Comparison of ENCODE assay signal across 9 cellular contexts in genomic region chr10:89553064-89553734, GRCh38. TPM values are rescaled to one million over a fixed set of nuclear protein-coding genes. Genes with fewer than 3 reads are reported as not detected.
DNase-seq lines count a peak whose midpoint lies in the region; ATAC-seq, FAIRE-seq and TF ChIP-seq lines count a peak whose summit lies in the region.
"Had no signal": no experiment of that assay in that cellular context is flagged by ENCODE, and none has a peak within 500 bp of the region (broad histone marks: within the 10 kb centered on the region; RNA-seq: fewer than 3 reads in every experiment).

No MANE protein-coding gene starts in this region.

- H3K36me3 ChIP-seq in K562 (ENCODE audit: control insufficient read depth, insufficient read depth, low read length): no peaks in the 10 kb centered on the region
- no peaks in the 10 kb centered on the region for H3K36me3 ChIP-seq in uterus

- H3K4me1 ChIP-seq in K562 (replicated peaks in 1 of 2; ENCODE audit: control insufficient read depth in 2 of 2, insufficient read depth in 2 of 2, low read length in 2 of 2) (no peaks in the 10 kb centered on the region; a peak in 1 of 5 replicates), uterus (no peaks in the 10 kb centered on the region)

- CTCF ChIA-PET in K562 (lab: Yijun Ruan, JAX; ENCODE audit: low intra/inter-chr PET ratio): no interaction called here

- H3K27me3 ChIP-seq in K562 (ENCODE audit: control insufficient read depth in 2 of 2, insufficient read depth in 2 of 2, low read length in 2 of 2): no peaks in the 10 kb centered on the region
- no peaks in the 10 kb centered on the region for H3K27me3 ChIP-seq in uterus

- H3K4me2 ChIP-seq in K562 (ENCODE audit: insufficient read depth, low read length): no peak overlapping the region

- H3K4me3 ChIP-seq in K562 (no peak overlapping the region), uterus (no peak overlapping the region)

- no peak for TF ChIP-seq CTCF in K562 (IDR thresholded peaks at IDR 0.05 in 2 of 3, conservative IDR thresholded peaks at IDR 0.05 in 1 of 3; ENCODE audit: insufficient read depth in 2 of 3, low read depth in 1 of 3, low read length in 3 of 3)
- TF ChIP-seq CTCF in uterus (IDR thresholded peaks at IDR 0.05): no peak

- H3K36me3 Mint-ChIP-seq in activated naive CD8-positive, alpha-beta T cell treated with anti-CD3 and anti-CD28 coated beads for 36 hours: no peaks in the 10 kb centered on the region

- in situ Hi-C loops in K562 (cut with MboI): no loop called here

- FAIRE-seq in K562 (lab: Jason Lieb, UNC): no peak

- peaks cover 4% of the 10 kb centered on the region for H3K27me3 Mint-ChIP-seq in activated naive CD8-positive, alpha-beta T cell treated with anti-CD3 and anti-CD28 coated beads for 36 hours

- H3K9me3 ChIP-seq in K562 (replicated peaks; ENCODE audit: control insufficient read depth, insufficient read depth, low read depth, low read length) (no peaks in the 10 kb centered on the region), uterus (no peaks in the 10 kb centered on the region)

- H3K9me3 Mint-ChIP-seq in activated naive CD8-positive, alpha-beta T cell treated with anti-CD3 and anti-CD28 coated beads for 36 hours: no peaks in the 10 kb centered on the region
- H3K9me3 Mint-ChIP-seq: activated naive CD4-positive, alpha-beta T cell treated with anti-CD3 and anti-CD28 coated beads for 36 hours had no signal

- no peak overlapping the region for H3K4me3 Mint-ChIP-seq in activated naive CD8-positive, alpha-beta T cell treated with anti-CD3 and anti-CD28 coated beads for 36 hours
- H3K4me3 Mint-ChIP-seq: activated naive CD4-positive, alpha-beta T cell treated with anti-CD3 and anti-CD28 coated beads for 36 hours had no signal

- ATAC-seq in K562: no peak

- no peak overlapping the region for H2AFZ ChIP-seq in K562 (ENCODE audit: low read depth, low read length)

- DNase-seq in HK-2 (ENCODE audit: unreplicated experiment) (peak; percentile 20), K562 (ENCODE audit: extremely low read depth in 1 of 4, low spot score in 3 of 4) (no peak), iris pigment epithelial cell (ENCODE audit: low read depth) (peak; percentile 97), uterus (no peak), HuH-7.5 (ENCODE audit: low spot score) (no peak), Ammon's horn (ENCODE audit: low spot score) (no peak)
- DNase-seq in activated naive CD8-positive, alpha-beta T cell treated with anti-CD3 and anti-CD28 coated beads for 36 hours: no peak
- DNase-seq: activated naive CD4-positive, alpha-beta T cell treated with anti-CD3 and anti-CD28 coated beads for 36 hours; NCI-H1048 had no signal

- H3K79me2 ChIP-seq in K562 (ENCODE audit: control insufficient read depth, insufficient read depth, low read length): no peaks in the 10 kb centered on the region

- no peak for TF ChIP-seq EP300 in K562 (IDR thresholded peaks at IDR 0.05; ENCODE audit: low read length)

- intact Hi-C loops in K562 (cut with micrococcal nuclease) (no loop called here), uterus (cut with DNase I; ENCODE audit: low total_unique reads) (no loop called here)

- no TSS peak for BruUV-seq in K562 (replicated peaks; lab: Mats Ljungman, UMichigan)

- TF ChIP-seq RAD21 in K562 (CRISPR knock-in tag; conservative IDR thresholded peaks at IDR 0.05 in 1 of 2, IDR thresholded peaks at IDR 0.05 in 1 of 2): no peak

- H3K27ac Mint-ChIP-seq in activated naive CD8-positive, alpha-beta T cell treated with anti-CD3 and anti-CD28 coated beads for 36 hours: no peak overlapping the region
- H3K27ac Mint-ChIP-seq: activated naive CD4-positive, alpha-beta T cell treated with anti-CD3 and anti-CD28 coated beads for 36 hours had no signal

- TF ChIP-seq POLR2A in K562 (conservative IDR thresholded peaks at IDR 0.05) (no peak), uterus (IDR thresholded peaks at IDR 0.05) (no peak)

- WGBS in K562 (ENCODE audit: insufficient coverage, low coverage, missing lambda C conversion rate): 2% methylated on average over 3 of the region's 5 CpGs

- no peak overlapping the region for H3K9ac ChIP-seq in K562 (ENCODE audit: insufficient read depth in 1 of 2, low read depth in 2 of 2, low read length in 2 of 2)

- POLR2A ChIA-PET in K562 (lab: Yijun Ruan, JAX): no interaction called here

- no peaks in the 10 kb centered on the region for H4K20me1 ChIP-seq in K562 (replicated peaks; ENCODE audit: control insufficient read depth, insufficient read depth, low read length)

- no peaks in the 10 kb centered on the region for H3K4me1 Mint-ChIP-seq in activated naive CD8-positive, alpha-beta T cell treated with anti-CD3 and anti-CD28 coated beads for 36 hours

- H3K9me1 ChIP-seq in K562 (ENCODE audit: control insufficient read depth, insufficient read depth, low read length): no peaks in the 10 kb centered on the region

- H3K27ac ChIP-seq in K562 (ENCODE audit: extremely low read depth, low read depth, low read length) (no peak overlapping the region), uterus (peak overlapping the region; percentile 20 to 45)

TF ChIP-seq in K562, 482 proteins besides CTCF, POLR2A, EP300 and RAD21:
- TF ChIP-seq MEIS2 (IDR thresholded peaks at IDR 0.05; ENCODE audit: partially characterized antibody) (peak; percentile 22), RERE (CRISPR knock-in tag; IDR thresholded peaks at IDR 0.05; ENCODE audit: borderline replicate concordance) (no peak)

RNA-seq across cellular contexts. Expression of gene SLC16A12, which starts 17.8 kb away (rescaled TPM):
- not detected in 2 replicates for total RNA-seq in K562 (2011; cell fraction: chromatin; rRNA removed; ENCODE audit: low replicate concordance)
- total RNA-seq in K562 (2011; cell fraction: nucleolus; rRNA removed): not detected in 2 replicates
- not detected in 2 replicates for total RNA-seq in K562 (2011; cell fraction: nucleoplasm; rRNA removed)
- total RNA-seq in K562 (2014; rRNA removed): not detected in 2 replicates
- total RNA-seq in K562 (2014; rRNA removed; fragmentation: Illumina TruSeq; extraction: Trizol): not detected in 2 replicates
- not detected in 2 replicates for total RNA-seq in K562 (2015; rRNA removed; fragmentation: Illumina TruSeq; extraction: Trizol)
- 0.04 TPM in 1 of 2 replicates, not detected in the other for total RNA-seq in K562 (2021)
- polyA plus RNA-seq in K562 (2011; rRNA removed): not detected in 2 replicates
- not detected in 2 replicates for polyA plus RNA-seq in K562 (2011; cell fraction: cytosol; rRNA removed)
- not detected in 2 replicates for polyA plus RNA-seq in K562 (2011; cell fraction: nucleus; rRNA removed)
- polyA plus RNA-seq in K562 (2012): 0.01 TPM in 1 of 2 replicates, not detected in the other
- not detected in 2 replicates for polyA plus RNA-seq in K562 (2014; fragmentation: Illumina TruSeq; extraction: Trizol)
- not detected for polyA plus RNA-seq in K562 (2014; fragmentation: Nextera tagmentation; extraction: Ambion mirVana)
- not detected in 2 replicates for polyA plus RNA-seq in K562 (2014; rRNA removed)
- not detected in 2 replicates for polyA minus RNA-seq in K562 (2011; rRNA and poly(A)+ RNA removed)
- polyA minus RNA-seq in K562 (2011; cell fraction: cytosol; rRNA and poly(A)+ RNA removed): not detected in 2 replicates
- not detected in 2 replicates for polyA minus RNA-seq in K562 (2011; cell fraction: nucleus; rRNA and poly(A)+ RNA removed)
- total RNA-seq in uterus: 1 to 10 TPM in 1 of 4 donors, under 1 TPM in 3; 0.26 to 7.4 (median 0.51) TPM
- not detected for total RNA-seq in activated naive CD8-positive, alpha-beta T cell treated with anti-CD3 and anti-CD28 coated beads for 36 hours
- total RNA-seq: activated naive CD4-positive, alpha-beta T cell treated with anti-CD3 and anti-CD28 coated beads for 36 hours had no signal

Comparison
In these comparisons a context has a peak if more than half of its experiments do, and no peak if none do; other contexts are left out.
1. DNase-seq: peak in HK-2 (single experiment) and iris pigment epithelial cell (single experiment); none in K562 (0 of 4), uterus (0 of 2), HuH-7.5 (single experiment), Ammon's horn (single experiment) and activated naive CD8-positive, alpha-beta T cell treated with anti-CD3 and anti-CD28 coated beads for 36 hours (single experiment).